In genomic region chr14:65281991-65282908, GRCh38 we compare ENCODE assay signal across 8 cellular contexts.
A peak's percentile ranks its signal among the peaks of the same experiment; 100 is the strongest.
DNase-seq lines count a peak whose midpoint lies in the region; ATAC-seq, FAIRE-seq and TF ChIP-seq lines count a peak whose summit lies in the region.

No MANE protein-coding gene starts in this region.

- H3K9me3 Mint-ChIP-seq in Caco-2 (ENCODE audit: unreplicated experiment) (no peaks in the 10 kb centered on the region), IgD-negative memory B cell (no peaks in the 10 kb centered on the region)

- peak overlapping the region; percentile 92 for H3K4me2 ChIP-seq in GM12878 (ENCODE audit: control insufficient read depth, insufficient read depth)

- peak overlapping the region; percentile 91 for H2AFZ ChIP-seq in GM12878 (ENCODE audit: control insufficient read depth, low read depth, low read length)

- H3K27me3 Mint-ChIP-seq in Caco-2 (ENCODE audit: insufficient read depth, unreplicated experiment) (no peaks in the 10 kb centered on the region), IgD-negative memory B cell (peaks cover 3% of the 10 kb centered on the region)

- H3K4me1 ChIP-seq in Caco-2 (peaks cover 18% of the 10 kb centered on the region), GM12878 (ENCODE audit: control insufficient read depth, insufficient read depth, low read length) (peaks cover 43% of the 10 kb centered on the region), left lung (peaks cover 0 to 10% of the 10 kb centered on the region in 2 donors), thymus (ENCODE audit: control insufficient read depth, insufficient read depth, low read length) (peaks cover 13% of the 10 kb centered on the region), gastrocnemius medialis (no peaks in the 10 kb centered on the region)

- POLR2A ChIA-PET in Caco-2 (lab: Charles Lee): no interaction called here
- POLR2A ChIA-PET in GM12878 (lab: Charles Lee): interaction anchor here (0.5 to 2.0 kb wide), 5 partner anchors 9 to 134 kb away, joined by 3 to 5 read pairs (median 4); no protein-coding TSS in a partner anchor

- RAD21 ChIA-PET in GM12878 (lab: Charles Lee; ENCODE audit: unreplicated experiment): interaction anchor here (1.0 to 8.9 kb wide), 6 partner anchors 22 to 130 kb away, joined by 3 to 209 read pairs (median 7); partner anchors contain the start of gene FUT8

- CTCF ChIA-PET in Caco-2 (lab: Charles Lee): no interaction called here
- CTCF ChIA-PET in GM12878 (lab: Yijun Ruan, JAX): interaction anchor here (0.8 to 12.7 kb wide), 9 partner anchors 18 to 542 kb away, joined by 3 to 199 read pairs (median 4); partner anchors contain the start of gene FUT8

- H3K27ac Mint-ChIP-seq in Caco-2 (ENCODE audit: unreplicated experiment) (peak overlapping the region; percentile 4), IgD-negative memory B cell (peak overlapping the region; percentile 60 to 93 (median 91))

- H3K79me2 ChIP-seq in GM12878 (ENCODE audit: control insufficient read depth, insufficient read depth, low read length): peaks cover 7% of the 10 kb centered on the region; the same call in 1 of the 2 replicates

- H3K27ac ChIP-seq in GM12878 (ENCODE audit: control insufficient read depth, insufficient read depth) (peak overlapping the region; percentile 89), left lung (no peak overlapping the region), thymus (ENCODE audit: low read depth) (peak overlapping the region; percentile 76), gastrocnemius medialis (no peak overlapping the region)

- peak; percentile 55 for ATAC-seq in GM12878
- peak; percentile 33 for ATAC-seq in left lung
- ATAC-seq in gastrocnemius medialis: no peak

- H3K4me1 Mint-ChIP-seq in Caco-2 (ENCODE audit: low read depth, unreplicated experiment): peaks cover 7% of the 10 kb centered on the region
- peaks cover 39 to 49% (median 40%) of the 10 kb centered on the region in 3 donors for H3K4me1 Mint-ChIP-seq in IgD-negative memory B cell

- H3K27me3 ChIP-seq in Caco-2 (replicated peaks; ENCODE audit: control insufficient read depth, insufficient read depth, low read length): no peaks in the 10 kb centered on the region
- H3K27me3 ChIP-seq in GM12878 (replicated peaks in 1 of 2; ENCODE audit: control insufficient read depth in 2 of 2, insufficient read depth in 2 of 2, low read length in 1 of 2): no peaks in the 10 kb centered on the region
- no peaks in the 10 kb centered on the region for H3K27me3 ChIP-seq in left lung
- H3K27me3 ChIP-seq in thymus (ENCODE audit: control insufficient read depth, insufficient read depth): no peaks in the 10 kb centered on the region
- H3K27me3 ChIP-seq in gastrocnemius medialis: no peaks in the 10 kb centered on the region

- no peak for TF ChIP-seq EP300 in GM12878 (IDR thresholded peaks at IDR 0.05; ENCODE audit: borderline replicate concordance in 1 of 2, control insufficient read depth in 1 of 2, low read depth in 2 of 2, low read length in 2 of 2)

- H3K36me3 ChIP-seq in Caco-2 (ENCODE audit: control insufficient read depth, insufficient read depth, low read length) (no peaks in the 10 kb centered on the region), GM12878 (ENCODE audit: control insufficient read depth in 2 of 2, insufficient read depth in 2 of 2, low read length in 1 of 2) (no peaks in the 10 kb centered on the region), left lung (no peaks in the 10 kb centered on the region), thymus (ENCODE audit: control insufficient read depth, insufficient read depth) (no peaks in the 10 kb centered on the region), gastrocnemius medialis (no peaks in the 10 kb centered on the region)

- DNase-seq in Caco-2 (no peak), GM12878 (ENCODE audit: low read depth, low spot score) (no peak), left lung (no peak), DMS 273 (lab: John Stamatoyannopoulos, UW; ENCODE audit: unreplicated experiment) (no peak), gastrocnemius medialis (no peak)
- DNase-seq in activated CD4-positive, CD25-positive, alpha-beta regulatory T cell (lab: John Stamatoyannopoulos, UW): no peak

- no peak for TF ChIP-seq CTCF in Caco-2 (IDR thresholded peaks at IDR 0.05; ENCODE audit: insufficient read depth in 1 of 2, low read depth in 1 of 2, low read length in 1 of 2, severe bottlenecking in 1 of 2, unreplicated experiment in 1 of 2)
- no peak for TF ChIP-seq CTCF in GM12878 (IDR thresholded peaks at IDR 0.05 in 2 of 3, conservative IDR thresholded peaks at IDR 0.05 in 1 of 3; ENCODE audit: control insufficient read depth in 2 of 3, extremely low read depth in 1 of 3, insufficient read depth in 1 of 3, low read depth in 3 of 3, low read length in 3 of 3)
- no peak for TF ChIP-seq CTCF in left lung (IDR thresholded peaks at IDR 0.05)
- no peak for TF ChIP-seq CTCF in gastrocnemius medialis (IDR thresholded peaks at IDR 0.05 in 4 of 5, conservative IDR thresholded peaks at IDR 0.05 in 1 of 5)

- H3K9me3 ChIP-seq in Caco-2 (0 out of 2 replicates have a peak, but pooled peaks cover 5% of the 10 kb centered on the region), GM12878 (replicated peaks; ENCODE audit: control insufficient read depth, insufficient read depth, low read length) (no peaks in the 10 kb centered on the region; the same call in 2 of the 3 replicates), left lung (no peaks in the 10 kb centered on the region), thymus (ENCODE audit: control insufficient read depth) (no peaks in the 10 kb centered on the region), gastrocnemius medialis (no peaks in the 10 kb centered on the region)

- H3K4me3 ChIP-seq in Caco-2 (ENCODE audit: low read depth, low read length): no peak overlapping the region
- H3K4me3 ChIP-seq in GM12878: peak overlapping the region; percentile 66
- no peak overlapping the region for H3K4me3 ChIP-seq in left lung
- H3K4me3 ChIP-seq in thymus (ENCODE audit: low read length): no peak overlapping the region
- H3K4me3 ChIP-seq in gastrocnemius medialis: peak overlapping the region in 2 of 4 donors; percentile 13 to 18

- in situ Hi-C loops in GM12878 (cut with MboI): loop anchor here (10.0 kb wide), 1 partner anchor 117 kb away; no protein-coding TSS in a partner anchor
- in situ Hi-C loops in gastrocnemius medialis (cut with MboI; ENCODE audit: low sequenced_read_pairs in 4 of 4): no loop called here

- H3K4me3 Mint-ChIP-seq in Caco-2 (ENCODE audit: unreplicated experiment) (no peak overlapping the region), IgD-negative memory B cell (peak overlapping the region; percentile 75 to 93 (median 84))

- 1% methylated on average over 12 of the region's 12 CpGs for WGBS in GM12878 (ENCODE audit: insufficient coverage, insufficient replicate concordance, low lambda C conversion rate, missing lambda C conversion rate)
- 57% methylated on average over 12 of the region's 12 CpGs for WGBS in thymus

- SMC1A ChIA-PET in GM12878 (lab: Charles Lee; ENCODE audit: uncharacterized antibody, unreplicated experiment): interaction anchor here (0.7 to 12.7 kb wide), 21 partner anchors 9 to 678 kb away, joined by 3 to 203 read pairs (median 3); no protein-coding TSS in a partner anchor

- intact Hi-C loops in Caco-2 (cut with micrococcal nuclease; ENCODE audit: unreplicated experiment): no loop called here
- intact Hi-C loops in GM12878 (cut with micrococcal nuclease; ENCODE audit: unreplicated experiment): loop anchor here (10.0 kb wide), 2 partner anchors 297 to 543 kb away; partner anchors contain the start of gene FNTB
- intact Hi-C loops in left lung (cut with DNase I): no loop called here
- intact Hi-C loops in gastrocnemius medialis (cut with DNase I; ENCODE audit: low total_unique reads): no loop called here

- H3K9ac ChIP-seq in GM12878 (ENCODE audit: control insufficient read depth, insufficient read depth, low read length): peak overlapping the region; percentile 81

- peak; percentile 38 for FAIRE-seq in GM12878 (lab: Jason Lieb, UNC)

- BruUV-seq in Caco-2 (replicated peaks; lab: Mats Ljungman, UMichigan) (no TSS peak), GM12878 (replicated peaks; lab: Mats Ljungman, UMichigan) (no TSS peak)

- H3K36me3 Mint-ChIP-seq in Caco-2 (ENCODE audit: insufficient read depth, unreplicated experiment): no peaks in the 10 kb centered on the region
- peaks cover 4% of the 10 kb centered on the region for H3K36me3 Mint-ChIP-seq in IgD-negative memory B cell

- no peak for TF ChIP-seq RAD21 in GM12878 (IDR thresholded peaks at IDR 0.05; ENCODE audit: insufficient read depth, low read depth, low read length)

- TF ChIP-seq POLR2A in GM12878 (IDR thresholded peaks at IDR 0.05; ENCODE audit: low read depth, low read length) (0 out of 2 replicates have a peak, but pooled peaks have one; percentile 8), gastrocnemius medialis (IDR thresholded peaks at IDR 0.05) (no peak)

- no peaks in the 10 kb centered on the region for H4K20me1 ChIP-seq in GM12878 (ENCODE audit: control insufficient read depth, insufficient read depth)

TF ChIP-seq in GM12878, 131 proteins besides CTCF, POLR2A, EP300 and RAD21 (continues in another document):
- no peak for TF ChIP-seq WRNIP1 (IDR thresholded peaks at IDR 0.05; ENCODE audit: borderline replicate concordance, low read depth, low read length)
- no peak for TF ChIP-seq ZNF207 (IDR thresholded peaks at IDR 0.05; ENCODE audit: borderline replicate concordance)
- no peak for TF ChIP-seq BHLHE40 (IDR thresholded peaks at IDR 0.05; ENCODE audit: borderline replicate concordance in 1 of 2, low read depth in 2 of 2, low read length in 1 of 2)
- no peak for TF ChIP-seq NRF1 (conservative IDR thresholded peaks at IDR 0.05; ENCODE audit: low read depth, low read length)
- TF ChIP-seq BCLAF1 (IDR thresholded peaks at IDR 0.05): no peak
- TF ChIP-seq SMAD5 (IDR thresholded peaks at IDR 0.05; ENCODE audit: low read depth): no peak

Comparison
In these comparisons a context has a peak if more than half of its experiments do, and no peak if none do; other contexts are left out.
1. ATAC-seq: peak in GM12878 (single experiment) and left lung (single experiment); none in gastrocnemius medialis (0 of 2).
2. H3K27ac ChIP-seq: peak in GM12878 (single experiment) and thymus (single experiment); none in left lung (0 of 2) and gastrocnemius medialis (0 of 4).